In the genomic region with DNA sequence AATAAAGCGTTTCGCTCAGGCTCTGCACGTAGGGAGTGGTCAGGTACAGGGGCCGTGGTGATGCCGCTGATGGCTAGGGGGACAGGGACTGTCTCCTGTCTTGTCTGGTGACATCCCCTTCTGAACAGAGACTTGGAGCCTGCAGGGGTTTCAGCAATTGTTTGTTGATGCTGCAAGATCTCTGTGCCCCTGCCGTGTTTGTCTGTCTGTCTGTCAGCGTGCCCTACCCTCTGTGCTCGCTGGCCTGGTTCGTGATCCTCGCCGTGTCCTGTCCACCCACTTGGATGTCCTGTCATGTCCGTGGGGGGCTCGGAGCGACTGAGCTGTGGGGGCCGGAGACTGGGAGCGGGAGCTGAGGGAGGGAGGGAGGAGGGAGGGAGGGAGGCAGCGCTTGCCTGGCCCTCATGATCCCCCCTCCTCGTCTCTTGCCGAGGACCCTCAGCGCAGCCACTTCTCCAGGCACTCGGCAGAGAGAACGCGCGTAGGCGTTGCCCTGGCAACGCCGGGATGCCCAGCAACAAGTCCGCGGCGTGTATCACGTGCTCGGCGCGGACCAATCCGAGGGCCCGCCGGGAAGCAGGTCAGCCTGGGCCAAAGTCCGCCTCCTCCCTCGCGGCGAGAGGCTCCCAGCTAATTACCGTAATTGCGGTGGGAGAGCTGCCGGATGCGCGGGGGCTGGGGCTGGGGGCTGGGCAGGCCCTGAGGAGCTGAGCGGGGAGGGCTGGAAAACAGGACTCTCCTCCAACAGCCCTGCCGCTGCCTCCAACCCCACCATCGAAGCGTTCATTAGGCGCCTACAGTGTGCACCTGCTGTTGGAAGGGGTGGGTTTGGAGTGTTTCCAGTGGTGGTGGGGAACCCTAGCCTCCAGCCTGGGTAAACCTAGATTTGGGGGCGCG, we compare ENCODE assay signal across 1 cellular context.
TF ChIP-seq lines count a peak whose summit lies in the region.

No MANE protein-coding gene starts in this region.

TF ChIP-seq in H1, 55 proteins besides CTCF, POLR2A, EP300 and RAD21:
- no peak for TF ChIP-seq JUN (IDR thresholded peaks at IDR 0.05; ENCODE audit: low read depth, low read length)
- no peak for TF ChIP-seq CTBP2 (IDR thresholded peaks at IDR 0.05; ENCODE audit: borderline replicate concordance, insufficient read depth, insufficient read length, low read length)
- TF ChIP-seq KDM1A (IDR thresholded peaks at IDR 0.05; ENCODE audit: borderline replicate concordance, low read length), result no peak
- no peak for TF ChIP-seq E2F6 (IDR thresholded peaks at IDR 0.05)
- TF ChIP-seq SAP30 (IDR thresholded peaks at IDR 0.05; ENCODE audit: insufficient read depth, insufficient replicate concordance, low read length), result no peak
- peak; percentile 83 for TF ChIP-seq ATF3 (IDR thresholded peaks at IDR 0.05; ENCODE audit: insufficient read depth, low read depth, low read length)
- TF ChIP-seq CHD2 (IDR thresholded peaks at IDR 0.05; ENCODE audit: low read length), result peak; percentile 75
- TF ChIP-seq RFX5 (IDR thresholded peaks at IDR 0.05; ENCODE audit: borderline replicate concordance, low read depth, low read length), result peak; percentile 75; the same call in 1 of the 2 replicates
- no peak for TF ChIP-seq CBX5 (IDR thresholded peaks at IDR 0.05; ENCODE audit: low read depth, low read length)
- peak; percentile 21 for TF ChIP-seq ASH2L (IDR thresholded peaks at IDR 0.05; ENCODE audit: low read length)
- TF ChIP-seq TAF1 (IDR thresholded peaks at IDR 0.05; ENCODE audit: low read depth, low read length), result 0 out of 2 replicates have a peak, but pooled peaks have one; percentile 34
- TF ChIP-seq SP1 (IDR thresholded peaks at IDR 0.05; ENCODE audit: low read depth, low read length), result peak; percentile 73
- no peak for TF ChIP-seq SIRT6 (IDR thresholded peaks at IDR 0.05; ENCODE audit: low read length)
- TF ChIP-seq, protein P1, sequence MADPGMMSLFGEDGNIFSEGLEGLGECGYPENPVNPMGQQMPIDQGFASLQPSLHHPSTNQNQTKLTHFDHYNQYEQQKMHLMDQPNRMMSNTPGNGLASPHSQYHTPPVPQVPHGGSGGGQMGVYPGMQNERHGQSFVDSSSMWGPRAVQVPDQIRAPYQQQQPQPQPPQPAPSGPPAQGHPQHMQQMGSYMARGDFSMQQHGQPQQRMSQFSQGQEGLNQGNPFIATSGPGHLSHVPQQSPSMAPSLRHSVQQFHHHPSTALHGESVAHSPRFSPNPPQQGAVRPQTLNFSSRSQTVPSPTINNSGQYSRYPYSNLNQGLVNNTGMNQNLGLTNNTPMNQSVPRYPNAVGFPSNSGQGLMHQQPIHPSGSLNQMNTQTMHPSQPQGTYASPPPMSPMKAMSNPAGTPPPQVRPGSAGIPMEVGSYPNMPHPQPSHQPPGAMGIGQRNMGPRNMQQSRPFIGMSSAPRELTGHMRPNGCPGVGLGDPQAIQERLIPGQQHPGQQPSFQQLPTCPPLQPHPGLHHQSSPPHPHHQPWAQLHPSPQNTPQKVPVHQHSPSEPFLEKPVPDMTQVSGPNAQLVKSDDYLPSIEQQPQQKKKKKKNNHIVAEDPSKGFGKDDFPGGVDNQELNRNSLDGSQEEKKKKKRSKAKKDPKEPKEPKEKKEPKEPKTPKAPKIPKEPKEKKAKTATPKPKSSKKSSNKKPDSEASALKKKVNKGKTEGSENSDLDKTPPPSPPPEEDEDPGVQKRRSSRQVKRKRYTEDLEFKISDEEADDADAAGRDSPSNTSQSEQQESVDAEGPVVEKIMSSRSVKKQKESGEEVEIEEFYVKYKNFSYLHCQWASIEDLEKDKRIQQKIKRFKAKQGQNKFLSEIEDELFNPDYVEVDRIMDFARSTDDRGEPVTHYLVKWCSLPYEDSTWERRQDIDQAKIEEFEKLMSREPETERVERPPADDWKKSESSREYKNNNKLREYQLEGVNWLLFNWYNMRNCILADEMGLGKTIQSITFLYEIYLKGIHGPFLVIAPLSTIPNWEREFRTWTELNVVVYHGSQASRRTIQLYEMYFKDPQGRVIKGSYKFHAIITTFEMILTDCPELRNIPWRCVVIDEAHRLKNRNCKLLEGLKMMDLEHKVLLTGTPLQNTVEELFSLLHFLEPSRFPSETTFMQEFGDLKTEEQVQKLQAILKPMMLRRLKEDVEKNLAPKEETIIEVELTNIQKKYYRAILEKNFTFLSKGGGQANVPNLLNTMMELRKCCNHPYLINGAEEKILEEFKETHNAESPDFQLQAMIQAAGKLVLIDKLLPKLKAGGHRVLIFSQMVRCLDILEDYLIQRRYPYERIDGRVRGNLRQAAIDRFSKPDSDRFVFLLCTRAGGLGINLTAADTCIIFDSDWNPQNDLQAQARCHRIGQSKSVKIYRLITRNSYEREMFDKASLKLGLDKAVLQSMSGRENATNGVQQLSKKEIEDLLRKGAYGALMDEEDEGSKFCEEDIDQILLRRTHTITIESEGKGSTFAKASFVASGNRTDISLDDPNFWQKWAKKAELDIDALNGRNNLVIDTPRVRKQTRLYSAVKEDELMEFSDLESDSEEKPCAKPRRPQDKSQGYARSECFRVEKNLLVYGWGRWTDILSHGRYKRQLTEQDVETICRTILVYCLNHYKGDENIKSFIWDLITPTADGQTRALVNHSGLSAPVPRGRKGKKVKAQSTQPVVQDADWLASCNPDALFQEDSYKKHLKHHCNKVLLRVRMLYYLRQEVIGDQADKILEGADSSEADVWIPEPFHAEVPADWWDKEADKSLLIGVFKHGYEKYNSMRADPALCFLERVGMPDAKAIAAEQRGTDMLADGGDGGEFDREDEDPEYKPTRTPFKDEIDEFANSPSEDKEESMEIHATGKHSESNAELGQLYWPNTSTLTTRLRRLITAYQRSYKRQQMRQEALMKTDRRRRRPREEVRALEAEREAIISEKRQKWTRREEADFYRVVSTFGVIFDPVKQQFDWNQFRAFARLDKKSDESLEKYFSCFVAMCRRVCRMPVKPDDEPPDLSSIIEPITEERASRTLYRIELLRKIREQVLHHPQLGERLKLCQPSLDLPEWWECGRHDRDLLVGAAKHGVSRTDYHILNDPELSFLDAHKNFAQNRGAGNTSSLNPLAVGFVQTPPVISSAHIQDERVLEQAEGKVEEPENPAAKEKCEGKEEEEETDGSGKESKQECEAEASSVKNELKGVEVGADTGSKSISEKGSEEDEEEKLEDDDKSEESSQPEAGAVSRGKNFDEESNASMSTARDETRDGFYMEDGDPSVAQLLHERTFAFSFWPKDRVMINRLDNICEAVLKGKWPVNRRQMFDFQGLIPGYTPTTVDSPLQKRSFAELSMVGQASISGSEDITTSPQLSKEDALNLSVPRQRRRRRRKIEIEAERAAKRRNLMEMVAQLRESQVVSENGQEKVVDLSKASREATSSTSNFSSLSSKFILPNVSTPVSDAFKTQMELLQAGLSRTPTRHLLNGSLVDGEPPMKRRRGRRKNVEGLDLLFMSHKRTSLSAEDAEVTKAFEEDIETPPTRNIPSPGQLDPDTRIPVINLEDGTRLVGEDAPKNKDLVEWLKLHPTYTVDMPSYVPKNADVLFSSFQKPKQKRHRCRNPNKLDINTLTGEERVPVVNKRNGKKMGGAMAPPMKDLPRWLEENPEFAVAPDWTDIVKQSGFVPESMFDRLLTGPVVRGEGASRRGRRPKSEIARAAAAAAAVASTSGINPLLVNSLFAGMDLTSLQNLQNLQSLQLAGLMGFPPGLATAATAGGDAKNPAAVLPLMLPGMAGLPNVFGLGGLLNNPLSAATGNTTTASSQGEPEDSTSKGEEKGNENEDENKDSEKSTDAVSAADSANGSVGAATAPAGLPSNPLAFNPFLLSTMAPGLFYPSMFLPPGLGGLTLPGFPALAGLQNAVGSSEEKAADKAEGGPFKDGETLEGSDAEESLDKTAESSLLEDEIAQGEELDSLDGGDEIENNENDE (IDR thresholded peaks at IDR 0.05; ENCODE audit: insufficient replicate concordance, low read length), result peak; percentile 99
- no peak for TF ChIP-seq YY1 (IDR thresholded peaks at IDR 0.05; ENCODE audit: low read depth, low read length)
- TF ChIP-seq FOSL1 (IDR thresholded peaks at IDR 0.05; ENCODE audit: insufficient read depth, low read depth, low read length), result no peak
- peak; percentile 71 to 95; a peak in 2 of 4 replicates for TF ChIP-seq SIN3A (conservative IDR thresholded peaks at IDR 0.05 in 1 of 2, IDR thresholded peaks at IDR 0.05 in 1 of 2; ENCODE audit: low read depth in 1 of 2, low read length in 2 of 2)
- no peak for TF ChIP-seq PHF8 (conservative IDR thresholded peaks at IDR 0.05; ENCODE audit: low read depth, low read length)
- TF ChIP-seq CREB1 (IDR thresholded peaks at IDR 0.05), result no peak
- TF ChIP-seq CHD1 (IDR thresholded peaks at IDR 0.05; ENCODE audit: low read depth, low read length), result no peak
- no peak for TF ChIP-seq TBP (IDR thresholded peaks at IDR 0.05; ENCODE audit: low read depth, low read length)
- no peak for TF ChIP-seq CBX8 (IDR thresholded peaks at IDR 0.05; ENCODE audit: borderline replicate concordance, low read depth, low read length)
- TF ChIP-seq ZNF274 (IDR thresholded peaks at IDR 0.05; ENCODE audit: borderline replicate concordance, extremely low read depth, low read length), result no peak
- no peak for TF ChIP-seq JUND (IDR thresholded peaks at IDR 0.05; ENCODE audit: low read length)
- TF ChIP-seq MAFK (IDR thresholded peaks at IDR 0.05; ENCODE audit: low read depth, low read length), result peak; percentile 41
- TF ChIP-seq HDAC2 (IDR thresholded peaks at IDR 0.05; ENCODE audit: borderline replicate concordance in 1 of 2, low read depth in 2 of 2, low read length in 2 of 2), result no peak
- no peak for TF ChIP-seq POU5F1 (IDR thresholded peaks at IDR 0.05; ENCODE audit: low read depth, low read length)
- TF ChIP-seq, protein P2, sequence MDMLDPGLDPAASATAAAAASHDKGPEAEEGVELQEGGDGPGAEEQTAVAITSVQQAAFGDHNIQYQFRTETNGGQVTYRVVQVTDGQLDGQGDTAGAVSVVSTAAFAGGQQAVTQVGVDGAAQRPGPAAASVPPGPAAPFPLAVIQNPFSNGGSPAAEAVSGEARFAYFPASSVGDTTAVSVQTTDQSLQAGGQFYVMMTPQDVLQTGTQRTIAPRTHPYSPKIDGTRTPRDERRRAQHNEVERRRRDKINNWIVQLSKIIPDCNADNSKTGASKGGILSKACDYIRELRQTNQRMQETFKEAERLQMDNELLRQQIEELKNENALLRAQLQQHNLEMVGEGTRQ (IDR thresholded peaks at IDR 0.05; ENCODE audit: low read length), result peak; percentile 95
- peak; percentile 13; the same call in 1 of the 2 replicates for TF ChIP-seq MAX (IDR thresholded peaks at IDR 0.05)
- no peak for TF ChIP-seq TAF7 (optimal IDR thresholded peaks at IDR 0.05; ENCODE audit: borderline replicate concordance, low read depth, low read length)
